Comparison of ENCODE assay signal across 1 cellular context in the genomic region with DNA sequence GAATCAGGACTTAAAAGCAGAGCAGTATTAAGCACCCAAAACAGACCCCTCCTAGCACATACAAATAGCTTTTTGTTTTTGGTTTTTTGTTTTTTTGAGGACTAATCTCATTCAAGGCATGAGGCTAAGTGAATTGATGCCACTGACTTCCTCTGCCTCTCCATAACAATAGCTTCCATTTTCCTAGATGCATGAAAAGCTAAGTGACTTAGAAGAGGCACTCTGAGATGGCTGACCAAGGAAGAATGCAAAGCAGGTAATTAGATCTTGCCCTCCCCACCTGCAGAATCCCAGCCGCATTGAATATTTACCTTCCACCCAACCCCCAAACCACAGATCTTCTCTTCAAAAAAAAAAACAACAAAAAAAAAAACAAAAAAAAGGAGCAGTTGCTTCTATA.
TF ChIP-seq lines count a peak whose summit lies in the region.

No MANE protein-coding gene starts in this region.

TF ChIP-seq in H1, 55 proteins besides CTCF, POLR2A, EP300 and RAD21:
- peak; percentile 34 for TF ChIP-seq ASH2L (IDR thresholded peaks at IDR 0.05; ENCODE audit: low read length)
- TF ChIP-seq SP1 (IDR thresholded peaks at IDR 0.05; ENCODE audit: low read depth, low read length) = peak; percentile 80; the same call in 1 of the 2 replicates
- TF ChIP-seq EGR1 (IDR thresholded peaks at IDR 0.05; ENCODE audit: borderline replicate concordance, low read depth, low read length) = no peak
- TF ChIP-seq TCF12 (IDR thresholded peaks at IDR 0.05; ENCODE audit: low read depth, low read length) = 0 out of 2 replicates have a peak, but pooled peaks have one; percentile 44
- TF ChIP-seq TEAD4 (IDR thresholded peaks at IDR 0.05; ENCODE audit: low read depth, low read length) = peak; percentile 75
- no peak; the same call in 1 of the 2 replicates for TF ChIP-seq SIX5 (IDR thresholded peaks at IDR 0.05; ENCODE audit: low read depth, low read length)
- no peak for TF ChIP-seq RBBP5 (IDR thresholded peaks at IDR 0.05; ENCODE audit: borderline replicate concordance, low read depth, low read length)
- TF ChIP-seq, protein P1, sequence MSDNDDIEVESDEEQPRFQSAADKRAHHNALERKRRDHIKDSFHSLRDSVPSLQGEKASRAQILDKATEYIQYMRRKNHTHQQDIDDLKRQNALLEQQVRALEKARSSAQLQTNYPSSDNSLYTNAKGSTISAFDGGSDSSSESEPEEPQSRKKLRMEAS (IDR thresholded peaks at IDR 0.05) = 0 out of 2 replicates have a peak, but pooled peaks have one; percentile 13
- TF ChIP-seq CHD2 (IDR thresholded peaks at IDR 0.05; ENCODE audit: low read length) = 0 out of 2 replicates have a peak, but pooled peaks have one; percentile 17
- TF ChIP-seq TBP (IDR thresholded peaks at IDR 0.05; ENCODE audit: low read depth, low read length) = 0 out of 2 replicates have a peak, but pooled peaks have one; percentile 4
- TF ChIP-seq SIN3A (conservative IDR thresholded peaks at IDR 0.05 in 1 of 2, IDR thresholded peaks at IDR 0.05 in 1 of 2; ENCODE audit: low read depth in 1 of 2, low read length in 2 of 2) = peak in 1 of 2 experiments; percentile 39; a peak in 1 of 4 replicates
- peak; percentile 57; the same call in 1 of the 2 replicates for TF ChIP-seq POU5F1 (IDR thresholded peaks at IDR 0.05; ENCODE audit: low read depth, low read length)
- peak; percentile 7; the same call in 1 of the 2 replicates for TF ChIP-seq MAFK (IDR thresholded peaks at IDR 0.05; ENCODE audit: low read depth, low read length)
- TF ChIP-seq HDAC2 (IDR thresholded peaks at IDR 0.05; ENCODE audit: borderline replicate concordance in 1 of 2, low read depth in 2 of 2, low read length in 2 of 2) = peak in 1 of 2 experiments; percentile 7; a peak in 1 of 4 replicates
- no peak for TF ChIP-seq SP4 (IDR thresholded peaks at IDR 0.05; ENCODE audit: low read length)
- TF ChIP-seq YY1 (IDR thresholded peaks at IDR 0.05; ENCODE audit: low read depth, low read length) = peak; percentile 94
- TF ChIP-seq TAF1 (IDR thresholded peaks at IDR 0.05; ENCODE audit: low read depth, low read length) = no peak
- TF ChIP-seq RFX5 (IDR thresholded peaks at IDR 0.05; ENCODE audit: borderline replicate concordance, low read depth, low read length) = no peak
